In the genomic region with DNA sequence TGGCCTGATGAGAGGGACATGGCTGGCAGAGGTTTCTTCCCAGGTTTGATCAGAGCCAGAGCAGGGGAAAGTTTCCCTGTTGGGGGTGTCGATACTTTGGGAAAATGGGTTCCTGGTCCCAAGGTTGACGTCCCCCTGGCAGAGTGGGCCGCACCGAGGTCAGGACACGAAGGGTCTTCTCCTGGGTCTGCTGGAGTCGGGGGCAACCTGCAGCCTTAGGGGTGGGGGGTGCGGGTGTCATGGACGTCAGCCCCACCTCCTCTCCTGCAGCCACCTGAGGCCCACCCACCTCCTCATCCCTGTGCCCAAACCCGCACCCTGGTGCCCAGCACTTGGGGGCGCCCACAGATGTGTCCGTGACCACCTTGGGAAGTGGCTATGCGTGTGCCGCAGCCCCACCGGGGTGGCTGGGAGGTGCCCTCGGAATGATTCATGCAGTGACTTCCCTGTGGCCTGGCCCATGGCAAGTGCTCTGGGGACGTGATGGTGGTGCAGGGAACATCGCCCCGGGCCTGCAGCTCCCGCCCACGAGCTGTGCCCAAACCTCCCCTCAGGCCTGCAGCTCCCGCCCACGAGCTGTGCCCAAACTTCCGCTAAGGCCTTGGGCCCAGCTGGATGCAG, we compare ENCODE assay signal across 13 cellular contexts.
"Had no signal": no experiment of that assay in that cellular context is flagged by ENCODE, and none has a peak within 500 bp of the region (broad histone marks: within the 10 kb centered on the region; RNA-seq: fewer than 3 reads in every experiment).

No MANE protein-coding gene starts in this region.

- DNase-seq: activated CD4-positive, alpha-beta T cell treated with anti-CD3 and anti-CD28 coated beads, Interleukin-2, amount 50 U/mL, for 48 hours; activated CD8-positive, alpha-beta memory T cell treated with anti-CD3 and anti-CD28 coated beads, Interleukin-2, amount 10 ng/mL, durations not matched to agents 7 days and 5 days; activated effector memory CD4-positive, alpha-beta T cell treated with anti-CD3 and anti-CD28 coated beads, Interleukin-2, amount 50 U/mL, for 16 hours; activated T-cell treated with anti-CD3 and anti-CD28 coated beads, Interleukin-2, amount 50 U/mL, for 24 hours; foreskin fibroblast; nephron progenitor cell had no signal

- H3K27ac ChIP-seq: skin epidermis had no signal

- H3K4me1 Mint-ChIP-seq: activated CD8-positive, alpha-beta memory T cell treated with anti-CD3 and anti-CD28 coated beads, Interleukin-2, amount 10 ng/mL, durations not matched to agents 7 days and 5 days; memory B cell had no signal

- H3K4me3 Mint-ChIP-seq: activated CD8-positive, alpha-beta memory T cell treated with anti-CD3 and anti-CD28 coated beads, Interleukin-2, amount 10 ng/mL, durations not matched to agents 7 days and 5 days; activated naive CD8-positive, alpha-beta T cell; activated T-cell treated with anti-CD3 and anti-CD28 coated beads, Interleukin-2, amount 50 U/mL, for 24 hours; memory B cell; nephron progenitor cell; T-helper 2 cell treated with Interferon-gamma antibody and Interleukin-4, amounts not matched to agents 5 μg/mL and 100 μg/mL, for 36 hours had no signal

- H3K27ac Mint-ChIP-seq: activated CD8-positive, alpha-beta memory T cell treated with anti-CD3 and anti-CD28 coated beads, Interleukin-2, amount 10 ng/mL, durations not matched to agents 7 days and 5 days; activated naive CD8-positive, alpha-beta T cell; activated T-cell treated with anti-CD3 and anti-CD28 coated beads, Interleukin-2, amount 50 U/mL, for 24 hours; memory B cell; nephron progenitor cell; T-helper 2 cell treated with Interferon-gamma antibody and Interleukin-4, amounts not matched to agents 5 μg/mL and 100 μg/mL, for 36 hours had no signal

- ATAC-seq: activated CD4-positive, CD25-positive, alpha-beta regulatory T cell treated with anti-CD3 and anti-CD28 coated beads, Interleukin-2, amount 50 U/mL, for 24 hours; activated CD8-positive, alpha-beta memory T cell treated with anti-CD3 and anti-CD28 coated beads, Interleukin-2, amount 10 ng/mL, durations not matched to agents 7 days and 5 days had no signal

- H3K36me3 Mint-ChIP-seq: activated CD8-positive, alpha-beta memory T cell treated with anti-CD3 and anti-CD28 coated beads, Interleukin-2, amount 10 ng/mL, durations not matched to agents 7 days and 5 days had no signal

- FAIRE-seq: colon had no signal

- H3K36me3 ChIP-seq: esophagus muscularis mucosa had no signal

- H3K4me3 ChIP-seq: skin epidermis had no signal
